Comparison of ENCODE assay signal across 17 cellular contexts in genomic region chr14:98961191-98961590, GRCh38.
DNase-seq lines count a peak whose midpoint lies in the region; TF ChIP-seq lines count a peak whose summit lies in the region.
"Had no signal": no experiment of that assay in that cellular context is flagged by ENCODE, and none has a peak within 500 bp of the region (broad histone marks: within the 10 kb centered on the region; RNA-seq: fewer than 3 reads in every experiment).

No MANE protein-coding gene starts in this region.

- H3T11ph ChIP-seq in H9 (ENCODE audit: low read length) = no peak overlapping the region

- no peaks in the 10 kb centered on the region for H4K20me1 ChIP-seq in H9 (ENCODE audit: control insufficient read depth, insufficient read depth, insufficient read length)
- H4K20me1 ChIP-seq: BLaER1 treated with 17β-estradiol and CSF1 and Interleukin-3, amounts not matched to agents 10 nM and 100 nM had no signal

- H3K9ac ChIP-seq in H9 (ENCODE audit: extremely low read depth, insufficient read length, low read length) = no peak overlapping the region
- H3K9ac ChIP-seq: BLaER1 treated with 17β-estradiol and CSF1 and Interleukin-3, amounts not matched to agents 10 nM and 100 nM; GM23248 had no signal

- no peak for TF ChIP-seq CTCF in H9 (conservative IDR thresholded peaks at IDR 0.05)
- no peak for TF ChIP-seq CTCF in sigmoid colon (IDR thresholded peaks at IDR 0.05)

- no peaks in the 10 kb centered on the region for H3K9me3 ChIP-seq in H9 (ENCODE audit: control insufficient read depth, low read depth, low read length)
- no peaks in the 10 kb centered on the region for H3K9me3 ChIP-seq in sigmoid colon
- H3K9me3 ChIP-seq: BLaER1 treated with 17β-estradiol and CSF1 and Interleukin-3, amounts not matched to agents 10 nM and 100 nM had no signal

- no peak overlapping the region for H3K56ac ChIP-seq in H9 (ENCODE audit: insufficient read length, low read depth, low read length)

- no peaks in the 10 kb centered on the region for H3K79me1 ChIP-seq in H9 (ENCODE audit: insufficient read depth, low read depth, low read length, poor library complexity, severe bottlenecking)

- no peak for TF ChIP-seq EP300 in sigmoid colon (IDR thresholded peaks at IDR 0.05)

- H3K4ac ChIP-seq in H9 (ENCODE audit: low read depth, low read length) = no peak overlapping the region

- no peak overlapping the region for H3K14ac ChIP-seq in H9 (ENCODE audit: insufficient read depth, low read length)

- no peak overlapping the region for H4K8ac ChIP-seq in H9 (replicated peaks; ENCODE audit: insufficient read length, low read depth, low read length)

- H3K36me3 ChIP-seq in sigmoid colon = no peaks in the 10 kb centered on the region
- H3K36me3 ChIP-seq: BLaER1 treated with 17β-estradiol and CSF1 and Interleukin-3, amounts not matched to agents 10 nM and 100 nM had no signal

- no peak for TF ChIP-seq POLR2A in sigmoid colon (IDR thresholded peaks at IDR 0.05)

- H3K4me3 ChIP-seq in sigmoid colon = no peak overlapping the region
- H3K4me3 ChIP-seq: BLaER1 treated with 17β-estradiol and CSF1 and Interleukin-3, amounts not matched to agents 10 nM and 100 nM; GM23248 had no signal

- peak; percentile 42 for DNase-seq in activated CD8-positive, alpha-beta memory T cell treated with anti-CD3 and anti-CD28 coated beads, Interleukin-2, amount 50 U/mL, for 48 hours
- DNase-seq in activated CD8-positive, alpha-beta memory T cell treated with anti-CD3 and anti-CD28 coated beads for 24 hours = no peak
- peak; percentile 8 for DNase-seq in H9
- peak; percentile 33 for DNase-seq in islet precursor cell
- DNase-seq in sigmoid colon = peak; percentile 38
- DNase-seq in DMS153 treated with DMSO at 0.1 percent for 48 hours (lab: John Stamatoyannopoulos, UW; ENCODE audit: unreplicated experiment) = no peak
- no peak for DNase-seq in KG1 (lab: John Stamatoyannopoulos, UW)
- DNase-seq in G401 (ENCODE audit: low spot score) = no peak
- DNase-seq: Calu3, DMS53, DND-41, EL, GM23248 had no signal

- in situ Hi-C loops in G401 (cut with HindIII; ENCODE audit: low sequenced_read_pairs) = no loop called here

- no peak overlapping the region for H2AFZ ChIP-seq in H9 (ENCODE audit: low read length)
- H2AFZ ChIP-seq: GM23248 had no signal

- H3K4me1 ChIP-seq in H9 (ENCODE audit: insufficient read depth, low read length) (no peaks in the 10 kb centered on the region), sigmoid colon (peaks cover 0 to 4% (median 0%) of the 10 kb centered on the region in 4 donors)

- no peaks in the 10 kb centered on the region for H3K27me3 ChIP-seq in H9 (ENCODE audit: insufficient read depth, low read length)
- no peaks in the 10 kb centered on the region for H3K27me3 ChIP-seq in sigmoid colon
- H3K27me3 ChIP-seq: BLaER1 treated with 17β-estradiol and CSF1 and Interleukin-3, amounts not matched to agents 10 nM and 100 nM had no signal

- no peak overlapping the region for H3K23ac ChIP-seq in H9 (ENCODE audit: insufficient read length, low read depth, low read length)

- no peak overlapping the region for H2BK5ac ChIP-seq in H9 (ENCODE audit: insufficient read length, low read length)

- no peaks in the 10 kb centered on the region for H3K23me2 ChIP-seq in H9 (ENCODE audit: insufficient read length, low read depth, low read length, poor library complexity, severe bottlenecking)

- no peak overlapping the region for H3K18ac ChIP-seq in H9 (ENCODE audit: insufficient read length, low read depth, low read length)

- no peak overlapping the region for H2BK120ac ChIP-seq in H9 (ENCODE audit: low read depth, low read length, poor library complexity, severe bottlenecking)

- no CpG with 5 or more reads among the region's 4 CpGs for WGBS in H9 (ENCODE audit: extremely low coverage, insufficient read length, low lambda C conversion rate)
- 89 to 92% methylated on average over 4 of the region's 4 CpGs for WGBS in sigmoid colon, 2 donors

- H3K27ac Mint-ChIP-seq in H9 = no peak overlapping the region; a peak in 1 of 7 replicates
- H3K27ac Mint-ChIP-seq: B cell, IgD-negative memory B cell had no signal

- no peak overlapping the region for H4K5ac ChIP-seq in H9 (ENCODE audit: insufficient read length, low read depth, low read length)

- H2AK5ac ChIP-seq in H9 (ENCODE audit: insufficient read length, low read length) = no peak overlapping the region

- H4K91ac ChIP-seq in H9 (ENCODE audit: insufficient read length, low read depth, low read length) = no peak overlapping the region

- H3K79me2 ChIP-seq in H9 (ENCODE audit: insufficient read depth, low read length) = no peaks in the 10 kb centered on the region

- H2BK20ac ChIP-seq in H9 (ENCODE audit: low read depth, low read length, poor library complexity, severe bottlenecking) = no peak overlapping the region

- no peak overlapping the region for H3K27ac ChIP-seq in H9 (ENCODE audit: insufficient read length, low read depth, low read length)
- H3K27ac ChIP-seq in sigmoid colon = no peak overlapping the region
- H3K27ac ChIP-seq: BLaER1 treated with 17β-estradiol and CSF1 and Interleukin-3, amounts not matched to agents 10 nM and 100 nM; GM23248 had no signal

- no peak overlapping the region; a peak in 1 of 5 replicates for H3K4me3 Mint-ChIP-seq in H9
- H3K4me3 Mint-ChIP-seq: B cell; CD8-positive, alpha-beta T cell; IgD-negative memory B cell had no signal

- H3K27me3 Mint-ChIP-seq in H9 (ENCODE audit: low read depth) = peaks cover 4% of the 10 kb centered on the region
- H3K27me3 Mint-ChIP-seq: B cell had no signal

- H3K36me3 Mint-ChIP-seq in H9 (ENCODE audit: insufficient read depth in 1 of 3, low read depth in 3 of 3) = no peaks in the 10 kb centered on the region
- H3K36me3 Mint-ChIP-seq: CD8-positive, alpha-beta T cell; IgD-negative memory B cell had no signal

- no peak overlapping the region for H3K4me2 ChIP-seq in H9 (ENCODE audit: insufficient read depth, insufficient read length, low read length)
- H3K4me2 ChIP-seq: BLaER1 treated with 17β-estradiol and CSF1 and Interleukin-3, amounts not matched to agents 10 nM and 100 nM had no signal

- no peak overlapping the region for H2BK12ac ChIP-seq in H9 (ENCODE audit: insufficient read length, low read depth, low read length)

- intact Hi-C loops in sigmoid colon (cut with DNase I) = no loop called here

- H3K4me1 Mint-ChIP-seq in H9 = peaks cover 16 to 23% of the 10 kb centered on the region in 2 experiments
- H3K4me1 Mint-ChIP-seq: B cell had no signal

- H2BK15ac ChIP-seq in H9 (ENCODE audit: low read depth, low read length) = no peak overlapping the region

- H3K9me3 Mint-ChIP-seq in H9 = no peaks in the 10 kb centered on the region
- H3K9me3 Mint-ChIP-seq: CD8-positive, alpha-beta T cell had no signal

Comparison
In these comparisons a context has a peak if more than half of its experiments do, and no peak if none do; other contexts are left out.
1. DNase-seq: peak in activated CD8-positive, alpha-beta memory T cell treated with anti-CD3 and anti-CD28 coated beads, Interleukin-2, amount 50 U/mL, for 48 hours (single experiment), H9 (single experiment), islet precursor cell (single experiment) and sigmoid colon (single experiment); none in activated CD8-positive, alpha-beta memory T cell treated with anti-CD3 and anti-CD28 coated beads for 24 hours (single experiment), DMS153 treated with DMSO at 0.1 percent for 48 hours (single experiment), KG1 (single experiment) and G401 (single experiment).